1 cellular context compared by ENCODE assay signal in the genomic region with DNA sequence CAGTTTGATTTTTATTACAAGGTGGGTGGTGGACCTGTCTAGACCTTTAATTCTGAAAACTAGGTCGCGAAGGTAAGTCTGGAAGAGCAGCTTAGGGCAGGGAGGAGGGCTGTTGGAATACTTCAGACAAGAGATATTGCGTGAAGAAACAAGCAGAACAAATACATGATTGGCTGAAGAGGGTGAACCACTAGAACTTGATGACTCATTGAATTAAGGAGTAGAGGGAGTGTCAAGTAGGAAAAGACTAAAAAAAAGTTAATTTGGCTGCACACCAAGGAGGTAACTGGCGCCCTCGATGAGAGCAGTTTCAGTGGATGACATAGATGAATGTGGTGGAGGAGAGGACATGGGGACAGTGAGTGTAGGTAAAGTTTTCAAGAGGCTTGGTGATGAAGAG.
TF ChIP-seq lines count a peak whose summit lies in the region.

No MANE protein-coding gene starts in this region.

TF ChIP-seq in HEK293, 187 proteins besides CTCF, POLR2A, EP300 and RAD21 (continued from another document):
- TF ChIP-seq ZNF518A (tag by site-specific recombination; conservative IDR thresholded peaks at IDR 0.05; ENCODE audit: low read depth) (no peak), SP7 (tag by site-specific recombination; IDR thresholded peaks at IDR 0.05) (peak; percentile 27; the same call in 1 of the 2 replicates)
